Comparison of ENCODE assay signal across 20 cellular contexts in the genomic region with DNA sequence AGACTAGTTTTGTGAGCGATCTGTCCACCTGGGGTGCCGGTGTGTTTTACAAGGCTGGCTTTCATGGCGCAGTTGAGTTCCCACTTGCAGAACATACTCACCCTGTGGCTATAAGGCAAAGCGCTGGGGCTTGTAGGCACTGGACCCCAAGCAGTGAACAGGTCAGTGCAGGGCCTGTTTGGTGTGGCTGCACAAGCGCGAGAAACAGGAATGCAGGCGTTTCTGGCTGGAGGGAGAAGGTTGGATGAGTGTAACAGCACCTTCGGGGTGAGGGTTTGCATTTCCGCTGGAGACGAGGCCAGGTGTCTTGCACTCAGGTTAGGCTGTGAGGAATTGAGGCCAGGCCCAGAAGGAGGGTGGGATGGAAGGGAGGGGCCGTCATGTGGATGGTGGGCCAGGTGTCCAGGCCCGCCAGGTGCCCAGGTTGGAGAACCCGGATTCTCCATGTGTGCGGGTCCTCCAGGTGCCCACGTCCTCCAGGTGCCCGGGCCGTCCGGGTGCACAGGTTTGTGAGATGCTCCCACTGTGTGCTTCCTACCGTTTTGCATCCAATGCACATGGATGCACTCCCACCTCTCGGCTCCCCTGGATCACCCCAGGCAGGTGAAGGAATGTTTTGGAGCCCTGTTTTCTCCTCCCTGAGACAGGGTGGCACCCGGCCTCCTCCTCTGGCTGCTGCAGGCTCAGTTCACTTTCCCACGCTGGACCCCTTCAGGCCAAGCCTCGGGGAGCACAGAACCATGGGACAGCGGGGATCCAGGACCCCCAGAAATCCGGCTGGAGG.
DNase-seq lines count a peak whose midpoint lies in the region; ATAC-seq and TF ChIP-seq lines count a peak whose summit lies in the region.
"Had no signal": no experiment of that assay in that cellular context is flagged by ENCODE, and none has a peak within 500 bp of the region (broad histone marks: within the 10 kb centered on the region; RNA-seq: fewer than 3 reads in every experiment).

No MANE protein-coding gene starts in this region.

- H3K27me3 ChIP-seq in WERI-Rb-1 (ENCODE audit: insufficient read depth, low read depth, severe bottlenecking), result no peaks in the 10 kb centered on the region
- H3K27me3 ChIP-seq in layer of hippocampus (ENCODE audit: control insufficient read depth, insufficient read depth, low read length), result peaks cover 2% of the 10 kb centered on the region
- H3K27me3 ChIP-seq: ascending aorta, right atrium auricular region had no signal

- ATAC-seq in stimulated activated naive CD8-positive, alpha-beta T cell treated with anti-CD3 and anti-CD28 coated beads, Interleukin-15, amount 100 ng/mL, for 72 hours, result no peak
- ATAC-seq in GM21825 (IDR thresholded peaks at IDR 0.05; ENCODE audit: unreplicated experiment), result no peak
- ATAC-seq: SK-N-SH treated with all-trans-retinoic acid at 6 μM for 48 hours, upper lobe of right lung had no signal

- no peak for DNase-seq in stimulated activated naive CD8-positive, alpha-beta T cell treated with anti-CD3 and anti-CD28 coated beads, Interleukin-15, amount 100 ng/mL, for 72 hours
- DNase-seq in WERI-Rb-1 (peak; percentile 49), NCI-H2029 treated with DMSO at 0.1 percent for 48 hours (lab: John Stamatoyannopoulos, UW) (no peak), anterior cingulate cortex (lab: John Stamatoyannopoulos, UW) (no peak)
- DNase-seq: activated CD4-positive, alpha-beta T cell treated with anti-CD3 and anti-CD28 coated beads, Interleukin-2, amount 50 U/mL, for 48 hours; activated naive CD4-positive, alpha-beta T cell treated with anti-CD3 and anti-CD28 coated beads for 36 hours; CD4-positive, alpha-beta T cell; DMS 273 treated with DMSO at 0.1 percent for 48 hours; NCI-H146; NCI-H69; upper lobe of right lung had no signal

- no peak overlapping the region for H3K4me3 Mint-ChIP-seq in stimulated activated naive CD8-positive, alpha-beta T cell treated with anti-CD3 and anti-CD28 coated beads, Interleukin-15, Interleukin-2, amounts not matched to agents 100 ng/mL and 50 ng/mL, for 24 hours
- H3K4me3 Mint-ChIP-seq in stimulated activated naive CD8-positive, alpha-beta T cell treated with anti-CD3 and anti-CD28 coated beads, Interleukin-15, amount 100 ng/mL, for 72 hours, result peak overlapping the region in 1 of 2 donors; percentile 27
- H3K4me3 Mint-ChIP-seq: activated naive CD4-positive, alpha-beta T cell treated with anti-CD3 and anti-CD28 coated beads for 36 hours; CD4-positive, alpha-beta T cell; memory B cell had no signal

- no peaks in the 10 kb centered on the region for H3K36me3 Mint-ChIP-seq in stimulated activated naive CD8-positive, alpha-beta T cell treated with anti-CD3 and anti-CD28 coated beads, Interleukin-15, Interleukin-2, amounts not matched to agents 100 ng/mL and 50 ng/mL, for 24 hours (ENCODE audit: low read depth)
- H3K36me3 Mint-ChIP-seq: memory B cell had no signal

- H3K9me3 ChIP-seq in WERI-Rb-1 (ENCODE audit: severe bottlenecking), result no peaks in the 10 kb centered on the region
- H3K9me3 ChIP-seq: right atrium auricular region, upper lobe of right lung had no signal

- H3K9me3 Mint-ChIP-seq in stimulated activated naive CD8-positive, alpha-beta T cell treated with anti-CD3 and anti-CD28 coated beads, Interleukin-15, Interleukin-2, amounts not matched to agents 100 ng/mL and 50 ng/mL, for 24 hours, result no peaks in the 10 kb centered on the region
- H3K9me3 Mint-ChIP-seq in stimulated activated naive CD8-positive, alpha-beta T cell treated with anti-CD3 and anti-CD28 coated beads, Interleukin-15, amount 100 ng/mL, for 72 hours, result peaks cover 0 to 7% of the 10 kb centered on the region in 2 donors
- H3K9me3 Mint-ChIP-seq: CD4-positive, alpha-beta T cell; memory B cell had no signal

- H3K27ac ChIP-seq in WERI-Rb-1 (peak overlapping the region; percentile 91), layer of hippocampus (ENCODE audit: low read depth, low read length) (peak overlapping the region; percentile 62)
- H3K27ac ChIP-seq: ascending aorta, esophagus muscularis mucosa, KMS-11, right atrium auricular region, upper lobe of right lung had no signal

- no peaks in the 10 kb centered on the region for H3K27me3 Mint-ChIP-seq in stimulated activated naive CD8-positive, alpha-beta T cell treated with anti-CD3 and anti-CD28 coated beads, Interleukin-15, Interleukin-2, amounts not matched to agents 100 ng/mL and 50 ng/mL, for 24 hours
- H3K27me3 Mint-ChIP-seq in stimulated activated naive CD8-positive, alpha-beta T cell treated with anti-CD3 and anti-CD28 coated beads, Interleukin-15, amount 100 ng/mL, for 72 hours, result no peaks in the 10 kb centered on the region
- H3K27me3 Mint-ChIP-seq: CD4-positive, alpha-beta T cell had no signal

- TF ChIP-seq CTCF in WERI-Rb-1 (IDR thresholded peaks at IDR 0.05; ENCODE audit: low read depth, low read length), result no peak

- peaks cover 7% of the 10 kb centered on the region for H3K4me1 Mint-ChIP-seq in stimulated activated naive CD8-positive, alpha-beta T cell treated with anti-CD3 and anti-CD28 coated beads, Interleukin-15, Interleukin-2, amounts not matched to agents 100 ng/mL and 50 ng/mL, for 24 hours (ENCODE audit: low read depth)
- peaks cover 31% of the 10 kb centered on the region for H3K4me1 Mint-ChIP-seq in stimulated activated naive CD8-positive, alpha-beta T cell treated with anti-CD3 and anti-CD28 coated beads, Interleukin-15, amount 100 ng/mL, for 72 hours

- no peaks in the 10 kb centered on the region for H3K36me3 ChIP-seq in WERI-Rb-1
- H3K36me3 ChIP-seq: ascending aorta, esophagus muscularis mucosa, right atrium auricular region, upper lobe of right lung had no signal

- H3K4me3 ChIP-seq in WERI-Rb-1 (ENCODE audit: low read depth, low read length), result peak overlapping the region; percentile 15; the same call in 1 of the 2 replicates
- H3K4me3 ChIP-seq: ascending aorta, esophagus muscularis mucosa, right atrium auricular region, upper lobe of right lung had no signal

- H3K27ac Mint-ChIP-seq in stimulated activated naive CD8-positive, alpha-beta T cell treated with anti-CD3 and anti-CD28 coated beads, Interleukin-15, Interleukin-2, amounts not matched to agents 100 ng/mL and 50 ng/mL, for 24 hours, result peak overlapping the region; percentile 45
- H3K27ac Mint-ChIP-seq in stimulated activated naive CD8-positive, alpha-beta T cell treated with anti-CD3 and anti-CD28 coated beads, Interleukin-15, amount 100 ng/mL, for 72 hours, result peak overlapping the region in 1 of 2 donors; percentile 98
- H3K27ac Mint-ChIP-seq: activated naive CD4-positive, alpha-beta T cell treated with anti-CD3 and anti-CD28 coated beads for 36 hours; memory B cell had no signal
